18 cellular contexts compared by ENCODE assay signal in the genomic region with DNA sequence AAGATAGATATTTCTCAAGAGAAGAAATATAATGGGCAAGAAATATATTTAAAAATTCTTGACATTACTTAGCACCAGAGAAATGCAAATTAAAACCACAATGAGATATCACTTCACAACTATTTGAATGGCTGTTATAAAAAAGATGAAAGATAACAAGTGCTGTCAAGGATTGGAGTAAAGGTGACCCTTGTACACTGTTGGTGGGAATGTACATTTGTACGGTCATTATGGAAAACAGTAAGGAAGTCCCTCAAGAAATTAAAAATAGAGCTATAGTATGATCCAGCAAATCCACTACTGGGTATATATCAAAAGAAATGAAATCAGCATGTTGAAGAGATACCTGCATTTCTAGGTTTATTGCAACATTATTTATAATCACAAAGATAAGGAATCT.
"Had no signal": no experiment of that assay in that cellular context is flagged by ENCODE, and none has a peak within 500 bp of the region (broad histone marks: within the 10 kb centered on the region; RNA-seq: fewer than 3 reads in every experiment).

No MANE protein-coding gene starts in this region.

- DNase-seq: KBM-7, MV-4-11, NCI-H1048, NCI-H1105, NCI-H1417, NCI-H1436 treated with DMSO at 0.1 percent for 48 hours, NCI-H1694, NCI-H187 treated with DMSO at 0.1 percent for 48 hours, NCI-H2029 treated with DMSO at 0.1 percent for 48 hours, NCI-H2171 treated with DMSO at 0.1 percent for 48 hours, NCI-H524, NCI-H69, NCI-H774, Right ventricle myocardium superior, RPMI8226, SIG-M5, SW 1271 had no signal

- FAIRE-seq: RCC 7860 had no signal
